Comparison of ENCODE assay signal across 18 cellular contexts in the genomic region with DNA sequence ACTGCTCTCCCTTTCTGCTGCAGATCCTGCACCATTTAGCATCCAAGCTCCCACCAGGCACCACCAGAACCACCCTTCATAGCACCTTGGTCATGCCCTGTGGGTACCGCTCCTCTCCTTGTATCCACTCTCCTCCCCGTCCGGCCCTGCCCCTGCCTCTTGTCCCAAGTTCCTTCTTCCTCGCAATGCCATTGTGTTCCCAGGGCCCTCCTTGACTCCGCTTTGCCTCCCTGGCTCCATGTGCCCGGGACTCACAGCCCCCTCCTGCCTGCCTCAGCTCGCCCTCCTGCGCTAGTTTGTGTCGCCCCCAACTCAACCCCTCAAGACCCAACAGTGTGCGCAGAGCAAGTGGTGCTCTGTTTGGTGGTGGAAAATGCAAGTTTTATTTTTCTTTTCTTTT. TPM values are rescaled to one million over a fixed set of nuclear protein-coding genes. Genes with fewer than 3 reads are reported as not detected.
DNase-seq lines count a peak whose midpoint lies in the region; ATAC-seq and TF ChIP-seq lines count a peak whose summit lies in the region.
"Had no signal": no experiment of that assay in that cellular context is flagged by ENCODE, and none has a peak within 500 bp of the region (broad histone marks: within the 10 kb centered on the region; RNA-seq: fewer than 3 reads in every experiment).

No MANE protein-coding gene starts in this region.

- H3K27me3 Mint-ChIP-seq in activated CD4-positive, alpha-beta T cell treated with anti-CD3 and anti-CD28 coated beads, Interleukin-2, amount 10 ng/mL, durations not matched to agents 7 days and 5 days, result no peaks in the 10 kb centered on the region
- H3K27me3 Mint-ChIP-seq in CD14-positive monocyte (ENCODE audit: low read depth in 3 of 3) (peaks cover 0 to 3% (median 2%) of the 10 kb centered on the region in 3 donors), brain (peaks cover 3% of the 10 kb centered on the region), neural progenitor cell (ENCODE audit: insufficient read depth, low read depth) (peaks cover 2% of the 10 kb centered on the region)
- peaks cover 0 to 2% (median 0%) of the 10 kb centered on the region in 5 donors for H3K27me3 Mint-ChIP-seq in naive thymus-derived CD8-positive, alpha-beta T cell

- H3K79me2 ChIP-seq in neural progenitor cell (ENCODE audit: low read depth), result peaks cover 82% of the 10 kb centered on the region

- H2AFZ ChIP-seq in neural progenitor cell (replicated peaks), result no peak overlapping the region
- H2AFZ ChIP-seq: PC-9 had no signal

- intact Hi-C loops in CD14-positive monocyte (cut with micrococcal nuclease), result no loop called here

- no peaks in the 10 kb centered on the region for H3K9me3 ChIP-seq in neural progenitor cell (ENCODE audit: low read depth)
- no peaks in the 10 kb centered on the region for H3K9me3 ChIP-seq in effector memory CD4-positive, alpha-beta T cell (ENCODE audit: control insufficient read depth, low read length)
- H3K9me3 ChIP-seq: Caco-2 had no signal

- no peak for DNase-seq in activated CD4-positive, alpha-beta T cell treated with anti-CD3 and anti-CD28 coated beads, Interleukin-2, amount 10 ng/mL, durations not matched to agents 7 days and 5 days
- no peak for DNase-seq in activated CD4-positive, alpha-beta T cell treated with anti-CD3 and anti-CD28 coated beads, Interleukin-2, amount 50 U/mL, for 4 hours
- DNase-seq in CD14-positive monocyte (ENCODE audit: low spot score) (no peak), neural progenitor cell (ENCODE audit: low spot score) (no peak)
- no peak for DNase-seq in naive thymus-derived CD8-positive, alpha-beta T cell
- no peak for DNase-seq in effector memory CD4-positive, alpha-beta T cell
- DNase-seq: Caco-2, DMS53, IMR-90, NCI-H1417, NCI-H2029, NCI-H2171 treated with DMSO at 0.1 percent for 48 hours, NCI-H774 had no signal

- H3K36me3 Mint-ChIP-seq in activated CD4-positive, alpha-beta T cell treated with anti-CD3 and anti-CD28 coated beads, Interleukin-2, amount 10 ng/mL, durations not matched to agents 7 days and 5 days (ENCODE audit: low read depth), result peaks cover 55% of the 10 kb centered on the region
- H3K36me3 Mint-ChIP-seq in CD14-positive monocyte (peaks cover 29 to 61% of the 10 kb centered on the region in 2 donors), brain (peaks cover 68% of the 10 kb centered on the region), neural progenitor cell (peaks cover 47% of the 10 kb centered on the region)
- H3K36me3 Mint-ChIP-seq in naive thymus-derived CD8-positive, alpha-beta T cell, result peaks cover under 1 to 5% (median 2%) of the 10 kb centered on the region in 3 donors

- POLR2A ChIA-PET in activated CD4-positive, alpha-beta T cell treated with anti-CD3 and anti-CD28 coated beads, Interleukin-2, amount 10 ng/mL, durations not matched to agents 7 days and 5 days (lab: Charles Lee), result interaction anchor here (0.5 kb wide), 1 partner anchor 129 kb away, joined by 4 read pairs; the partner anchor contains the start of gene FTH1
- POLR2A ChIA-PET in naive thymus-derived CD8-positive, alpha-beta T cell (lab: Charles Lee), result no interaction called here

- no peaks in the 10 kb centered on the region for H3K27me3 ChIP-seq in neural progenitor cell
- no peaks in the 10 kb centered on the region for H3K27me3 ChIP-seq in effector memory CD4-positive, alpha-beta T cell (replicated peaks; ENCODE audit: control insufficient read depth, insufficient read depth, low read length, poor library complexity, severe bottlenecking)

- H3K27ac ChIP-seq in neural progenitor cell, result no peak overlapping the region
- no peak overlapping the region for H3K27ac ChIP-seq in effector memory CD4-positive, alpha-beta T cell (ENCODE audit: insufficient read depth, low read length, poor library complexity, severe bottlenecking)
- H3K27ac ChIP-seq: PC-9 had no signal

- CTCF ChIA-PET in activated CD4-positive, alpha-beta T cell treated with anti-CD3 and anti-CD28 coated beads, Interleukin-2, amount 10 ng/mL, durations not matched to agents 7 days and 5 days (lab: Charles Lee), result interaction anchor here (1.0 kb wide), 1 partner anchor 11 kb away, joined by 3 read pairs; the partner anchor contains the start of gene FADS2

- H3K4me3 ChIP-seq in neural progenitor cell, result no peak overlapping the region
- H3K4me3 ChIP-seq in effector memory CD4-positive, alpha-beta T cell (ENCODE audit: insufficient read depth, low read depth, low read length, poor library complexity, severe bottlenecking), result no peak overlapping the region
- H3K4me3 ChIP-seq: PC-9 had no signal

- no peak overlapping the region for H3K4me3 Mint-ChIP-seq in activated CD4-positive, alpha-beta T cell treated with anti-CD3 and anti-CD28 coated beads, Interleukin-2, amount 10 ng/mL, durations not matched to agents 7 days and 5 days
- H3K4me3 Mint-ChIP-seq in CD14-positive monocyte (no peak overlapping the region), brain (no peak overlapping the region), neural progenitor cell (no peak overlapping the region)
- H3K4me3 Mint-ChIP-seq in naive thymus-derived CD8-positive, alpha-beta T cell, result no peak overlapping the region

- TF ChIP-seq CTCF in CD14-positive monocyte (IDR thresholded peaks at IDR 0.05) (no peak), brain (conservative IDR thresholded peaks at IDR 0.05) (no peak), neural progenitor cell (IDR thresholded peaks at IDR 0.05) (no peak)

- no peaks in the 10 kb centered on the region for H3K9me3 Mint-ChIP-seq in activated CD4-positive, alpha-beta T cell treated with anti-CD3 and anti-CD28 coated beads, Interleukin-2, amount 10 ng/mL, durations not matched to agents 7 days and 5 days
- H3K9me3 Mint-ChIP-seq in CD14-positive monocyte (peaks cover 0 to 2% (median 0%) of the 10 kb centered on the region in 7 donors), brain (peaks cover 0 to 4% (median 0%) of the 10 kb centered on the region in 5 experiments), neural progenitor cell (no peaks in the 10 kb centered on the region)
- H3K9me3 Mint-ChIP-seq in naive thymus-derived CD8-positive, alpha-beta T cell, result no peaks in the 10 kb centered on the region

- peaks cover 78% of the 10 kb centered on the region for H4K20me1 ChIP-seq in neural progenitor cell (ENCODE audit: low read depth)

- H3K4me1 ChIP-seq in neural progenitor cell, result peaks cover 5% of the 10 kb centered on the region
- H3K4me1 ChIP-seq in effector memory CD4-positive, alpha-beta T cell (ENCODE audit: control insufficient read depth, insufficient read depth, low read length, poor library complexity, severe bottlenecking), result peaks cover 13% of the 10 kb centered on the region
- H3K4me1 ChIP-seq: Caco-2 had no signal

- H3K36me3 ChIP-seq in neural progenitor cell, result peaks cover 17% of the 10 kb centered on the region
- no peaks in the 10 kb centered on the region for H3K36me3 ChIP-seq in effector memory CD4-positive, alpha-beta T cell (ENCODE audit: control insufficient read depth, insufficient read depth, low read length)

- H3K9ac ChIP-seq in neural progenitor cell, result no peak overlapping the region

- H3K4me2 ChIP-seq in neural progenitor cell, result no peak overlapping the region
- H3K4me2 ChIP-seq: PC-9 had no signal

- peaks cover 11% of the 10 kb centered on the region for H3F3A ChIP-seq in neural progenitor cell (ENCODE audit: low read depth)

- H3K27ac Mint-ChIP-seq in activated CD4-positive, alpha-beta T cell treated with anti-CD3 and anti-CD28 coated beads, Interleukin-2, amount 10 ng/mL, durations not matched to agents 7 days and 5 days, result peak overlapping the region; percentile 57
- H3K27ac Mint-ChIP-seq in CD14-positive monocyte (peak overlapping the region in 4 of 7 donors; percentile 1 to 54 (median 23)), brain (peak overlapping the region in 3 of 5 experiments; percentile 53 to 75 (median 62)), neural progenitor cell (peak overlapping the region; percentile 79)
- H3K27ac Mint-ChIP-seq in naive thymus-derived CD8-positive, alpha-beta T cell, result no peak overlapping the region

- H3K4me1 Mint-ChIP-seq in activated CD4-positive, alpha-beta T cell treated with anti-CD3 and anti-CD28 coated beads, Interleukin-2, amount 10 ng/mL, durations not matched to agents 7 days and 5 days, result peaks cover 24% of the 10 kb centered on the region
- peaks cover 28% of the 10 kb centered on the region for H3K4me1 Mint-ChIP-seq in CD14-positive monocyte
- H3K4me1 Mint-ChIP-seq in brain, result peaks cover 29% of the 10 kb centered on the region
- peaks cover 14% of the 10 kb centered on the region for H3K4me1 Mint-ChIP-seq in neural progenitor cell
- peaks cover 5 to 23% (median 20%) of the 10 kb centered on the region in 4 donors for H3K4me1 Mint-ChIP-seq in naive thymus-derived CD8-positive, alpha-beta T cell

- no peak for ATAC-seq in GM21367 (IDR thresholded peaks at IDR 0.05; ENCODE audit: unreplicated experiment)
- ATAC-seq in naive thymus-derived CD8-positive, alpha-beta T cell, result no peak
- ATAC-seq: HCT116 had no signal

RNA-seq across cellular contexts. Expression of gene FADS2, which starts 10.8 kb away (rescaled TPM):
- 100 to 1,000 TPM; 128 to 135 TPM for total RNA-seq in activated CD4-positive, alpha-beta T cell treated with anti-CD3 and anti-CD28 coated beads, Interleukin-2, amount 10 ng/mL, durations not matched to agents 7 days and 5 days
- polyA plus RNA-seq in CD14-positive monocyte (10 to 100 TPM in 1 of 2 donors, 1 to 10 TPM in 1; 5.1 to 19.9 TPM), brain (ENCODE audit: insufficient read depth, low read depth, low replicate concordance) (266 TPM)
- 233 and 407 TPM in 2 replicates for total RNA-seq in neural progenitor cell (ENCODE audit: low replicate concordance)
- not detected for total RNA-seq in naive thymus-derived CD8-positive, alpha-beta T cell
- polyA plus RNA-seq in naive thymus-derived CD8-positive, alpha-beta T cell, result 1 to 10 TPM in 2 of 3 donors, under 1 TPM in 1; 0.06 to 9.6 (median 4.2) TPM
- total RNA-seq: HT-29 had no signal

RNA-seq across cellular contexts. Expression of gene FADS1, which starts 22.1 kb away (rescaled TPM):
- total RNA-seq in activated CD4-positive, alpha-beta T cell treated with anti-CD3 and anti-CD28 coated beads, Interleukin-2, amount 10 ng/mL, durations not matched to agents 7 days and 5 days, result 10 to 100 TPM; 25.7 to 27.1 TPM
- polyA plus RNA-seq in CD14-positive monocyte (10 to 100 TPM; 29.2 to 31.8 TPM), brain (ENCODE audit: insufficient read depth, low read depth, low replicate concordance) (103 TPM)
- total RNA-seq in neural progenitor cell (ENCODE audit: low replicate concordance), result 163 and 184 TPM in 2 replicates
- total RNA-seq in naive thymus-derived CD8-positive, alpha-beta T cell, result under 1 TPM; 0.55 to 0.60 TPM
- polyA plus RNA-seq in naive thymus-derived CD8-positive, alpha-beta T cell, result 1 to 10 TPM in 2 of 3 donors, not detected in 1; 1.7 to 4.7 TPM

RNA-seq across cellular contexts. Expression of gene FEN1, which starts 46.2 kb away (rescaled TPM):
- total RNA-seq in activated CD4-positive, alpha-beta T cell treated with anti-CD3 and anti-CD28 coated beads, Interleukin-2, amount 10 ng/mL, durations not matched to agents 7 days and 5 days, result 100 to 1,000 TPM in 1 of 2 experiments, 10 to 100 TPM in 1; 98.6 to 118 TPM
- polyA plus RNA-seq in CD14-positive monocyte, result 1 to 10 TPM; 4.3 to 6.4 TPM
- 74.9 TPM for polyA plus RNA-seq in brain (ENCODE audit: insufficient read depth, low read depth, low replicate concordance)
- total RNA-seq in neural progenitor cell (ENCODE audit: low replicate concordance), result 51.8 and 68.9 TPM in 2 replicates
- total RNA-seq in naive thymus-derived CD8-positive, alpha-beta T cell, result 1 to 10 TPM; 8.3 to 8.6 TPM
- 10 to 100 TPM in 2 of 3 donors, 1 to 10 TPM in 1; 10.0 to 13.1 (median 10.2) TPM for polyA plus RNA-seq in naive thymus-derived CD8-positive, alpha-beta T cell

RNA-seq across cellular contexts. Expression of gene TMEM258, which starts 46.5 kb away (rescaled TPM):
- total RNA-seq in activated CD4-positive, alpha-beta T cell treated with anti-CD3 and anti-CD28 coated beads, Interleukin-2, amount 10 ng/mL, durations not matched to agents 7 days and 5 days, result 100 to 1,000 TPM; 154 to 160 TPM
- polyA plus RNA-seq in CD14-positive monocyte (100 to 1,000 TPM; 220 to 224 TPM), brain (ENCODE audit: insufficient read depth, low read depth, low replicate concordance) (370 TPM)
- 71.4 and 98.9 TPM in 2 replicates for total RNA-seq in neural progenitor cell (ENCODE audit: low replicate concordance)
- total RNA-seq in naive thymus-derived CD8-positive, alpha-beta T cell, result 10 to 100 TPM; 84.4 to 87.7 TPM
- 100 to 1,000 TPM; 205 to 256 (median 225) TPM for polyA plus RNA-seq in naive thymus-derived CD8-positive, alpha-beta T cell

RNA-seq across cellular contexts. Expression of gene FADS3, which starts 52.4 kb away (rescaled TPM):
- 1 to 10 TPM; 2.9 to 3.7 TPM for total RNA-seq in activated CD4-positive, alpha-beta T cell treated with anti-CD3 and anti-CD28 coated beads, Interleukin-2, amount 10 ng/mL, durations not matched to agents 7 days and 5 days
- 1 to 10 TPM; 2.5 to 5.8 TPM for polyA plus RNA-seq in CD14-positive monocyte
- polyA plus RNA-seq in brain (ENCODE audit: insufficient read depth, low read depth, low replicate concordance), result 13.7 TPM
- total RNA-seq in neural progenitor cell (ENCODE audit: low replicate concordance), result 10.1 and 28.7 TPM in 2 replicates
- 1 to 10 TPM; 5.1 to 5.7 TPM for total RNA-seq in naive thymus-derived CD8-positive, alpha-beta T cell
- polyA plus RNA-seq in naive thymus-derived CD8-positive, alpha-beta T cell, result 1 to 10 TPM in 2 of 3 donors, under 1 TPM in 1; 0.33 to 1.5 (median 1.2) TPM

Comparison
In these comparisons a context has a peak if more than half of its experiments do, and no peak if none do; other contexts are left out.
1. H3K27ac Mint-ChIP-seq: peak in activated CD4-positive, alpha-beta T cell treated with anti-CD3 and anti-CD28 coated beads, Interleukin-2, amount 10 ng/mL, durations not matched to agents 7 days and 5 days (single experiment), CD14-positive monocyte (4 of 7), brain (3 of 5) and neural progenitor cell (single experiment); none in naive thymus-derived CD8-positive, alpha-beta T cell (0 of 10).
2. RNA of gene FADS2, which starts 10.8 kb away (total RNA-seq): 233 to 407 TPM in neural progenitor cell and 128 to 135 TPM in activated CD4-positive, alpha-beta T cell treated with anti-CD3 and anti-CD28 coated beads, Interleukin-2, amount 10 ng/mL, durations not matched to agents 7 days and 5 days; not detected in naive thymus-derived CD8-positive, alpha-beta T cell; every median in the first group is over 100 times any median in the second.
3. RNA of gene FADS1, which starts 22.1 kb away (total RNA-seq): 163 to 184 TPM in neural progenitor cell and 25.7 to 27.1 TPM in activated CD4-positive, alpha-beta T cell treated with anti-CD3 and anti-CD28 coated beads, Interleukin-2, amount 10 ng/mL, durations not matched to agents 7 days and 5 days; 0.55 to 0.60 TPM in naive thymus-derived CD8-positive, alpha-beta T cell; every median in the first group is over 10 times any median in the second.